In genomic region chr1:244860078-244860477, GRCh38 we compare ENCODE assay signal across 12 cellular contexts. TPM values are rescaled to one million over a fixed set of nuclear protein-coding genes. Genes with fewer than 3 reads are reported as not detected.
A peak's percentile ranks its signal among the peaks of the same experiment; 100 is the strongest.
DNase-seq lines count a peak whose midpoint lies in the region; ATAC-seq and TF ChIP-seq lines count a peak whose summit lies in the region.
"Had no signal": no experiment of that assay in that cellular context is flagged by ENCODE, and none has a peak within 500 bp of the region (broad histone marks: within the 10 kb centered on the region; RNA-seq: fewer than 3 reads in every experiment).

No MANE protein-coding gene starts in this region.

- peaks cover 0 to 3% (median 0%) of the 10 kb centered on the region in 5 donors for H3K27me3 Mint-ChIP-seq in naive thymus-derived CD4-positive, alpha-beta T cell

- no peak for TF ChIP-seq CTCF in breast epithelium (IDR thresholded peaks at IDR 0.05)
- TF ChIP-seq CTCF in vagina (IDR thresholded peaks at IDR 0.05): no peak

- peak overlapping the region; percentile 83 to 99 (median 97) for H3K4me3 Mint-ChIP-seq in naive thymus-derived CD4-positive, alpha-beta T cell

- H3K9me3 Mint-ChIP-seq in naive thymus-derived CD4-positive, alpha-beta T cell: peaks cover 0 to 13% (median 0%) of the 10 kb centered on the region in 11 donors

- H3K4me2 ChIP-seq in BLaER1 treated with 17β-estradiol and CSF1 and Interleukin-3, amounts not matched to agents 10 nM and 100 nM: peak overlapping the region; percentile 83 to 97 (median 93)

- peaks cover 58 to 79% (median 76%) of the 10 kb centered on the region in 7 donors for H3K4me1 Mint-ChIP-seq in naive thymus-derived CD4-positive, alpha-beta T cell

- no peak for ATAC-seq in naive thymus-derived CD4-positive, alpha-beta T cell

- H3K9ac ChIP-seq in BLaER1 treated with 17β-estradiol and CSF1 and Interleukin-3, amounts not matched to agents 10 nM and 100 nM: peak overlapping the region; percentile 99 to 100 (median 100); a peak in 20 of 22 replicates
- H3K9ac ChIP-seq in HUES64 (ENCODE audit: low read depth, low read length): peak overlapping the region; percentile 99; the same call in 1 of the 2 replicates

- peak overlapping the region in 3 of 11 experiments; percentile 13 to 100 (median 25); a peak in 3 of 22 replicates for H3K27ac ChIP-seq in BLaER1 treated with 17β-estradiol and CSF1 and Interleukin-3, amounts not matched to agents 10 nM and 100 nM
- H3K27ac ChIP-seq in HUES64 (ENCODE audit: low read depth, low read length): no peak overlapping the region
- H3K27ac ChIP-seq in breast epithelium: peak overlapping the region; percentile 4 to 54
- peak overlapping the region; percentile 100 for H3K27ac ChIP-seq in naive thymus-derived CD4-positive, alpha-beta T cell (ENCODE audit: low read depth, low read length)
- H3K27ac ChIP-seq in vagina: no peak overlapping the region

- peak overlapping the region; percentile 93 to 100 (median 99); a peak in 18 of 20 replicates for H3K4me3 ChIP-seq in BLaER1 treated with 17β-estradiol and CSF1 and Interleukin-3, amounts not matched to agents 10 nM and 100 nM
- H3K4me3 ChIP-seq in HUES64 (ENCODE audit: low read length) (peak overlapping the region; percentile 97), breast epithelium (peak overlapping the region; percentile 5 to 99 (median 99)), vagina (peak overlapping the region in 1 of 2 donors; percentile 1)
- peak overlapping the region; percentile 78 for H3K4me3 ChIP-seq in naive thymus-derived CD4-positive, alpha-beta T cell (ENCODE audit: low read length)

- peaks cover 77 to 86% (median 78%) of the 10 kb centered on the region in 11 experiments for H4K20me1 ChIP-seq in BLaER1 treated with 17β-estradiol and CSF1 and Interleukin-3, amounts not matched to agents 10 nM and 100 nM

- no peaks in the 10 kb centered on the region for H3K27me3 ChIP-seq in BLaER1 treated with 17β-estradiol and CSF1 and Interleukin-3, amounts not matched to agents 10 nM and 100 nM
- no peaks in the 10 kb centered on the region for H3K27me3 ChIP-seq in HUES64 (ENCODE audit: insufficient read depth, low read length)
- no peaks in the 10 kb centered on the region for H3K27me3 ChIP-seq in breast epithelium
- no peaks in the 10 kb centered on the region for H3K27me3 ChIP-seq in naive thymus-derived CD4-positive, alpha-beta T cell (ENCODE audit: control insufficient read depth in 2 of 2, insufficient read depth in 2 of 2, low read length in 2 of 2)
- H3K27me3 ChIP-seq in vagina: no peaks in the 10 kb centered on the region
- H3K27me3 ChIP-seq: Peyer's patch had no signal

- peaks cover 16 to 66% (median 58%) of the 10 kb centered on the region in 5 donors for H3K36me3 Mint-ChIP-seq in naive thymus-derived CD4-positive, alpha-beta T cell

- H3K27ac Mint-ChIP-seq in naive thymus-derived CD4-positive, alpha-beta T cell: peak overlapping the region in 7 of 9 donors; percentile 78 to 100 (median 98)

- 93% methylated on average over 8 of the region's 9 CpGs for WGBS in HUES64

- POLR2A ChIA-PET in naive thymus-derived CD4-positive, alpha-beta T cell (lab: Charles Lee): interaction anchor here (0.7 to 30.7 kb wide), 3 partner anchors 18 to 208 kb away, joined by 3 to 1419 read pairs (median 308); partner anchors contain the start of gene COX20

- CTCF ChIA-PET in naive thymus-derived CD4-positive, alpha-beta T cell (lab: Charles Lee): interaction anchor here (1.1 to 8.7 kb wide), 2 partner anchors 23 to 57 kb away, joined by 3 to 83 read pairs; partner anchors contain the start of gene COX20

- H3K4me1 ChIP-seq in BLaER1 treated with 17β-estradiol and CSF1 and Interleukin-3, amounts not matched to agents 10 nM and 100 nM: peaks cover 57 to 69% (median 67%) of the 10 kb centered on the region in 10 experiments
- peaks cover 27% of the 10 kb centered on the region for H3K4me1 ChIP-seq in HUES64 (ENCODE audit: insufficient read depth, low read length)
- H3K4me1 ChIP-seq in breast epithelium: peaks cover 0 to 15% of the 10 kb centered on the region in 2 donors
- peaks cover 61 to 63% of the 10 kb centered on the region in 2 donors for H3K4me1 ChIP-seq in naive thymus-derived CD4-positive, alpha-beta T cell (ENCODE audit: control insufficient read depth in 2 of 2, insufficient read depth in 2 of 2, low read length in 2 of 2)
- peaks cover 67% of the 10 kb centered on the region for H3K4me1 ChIP-seq in vagina

- peaks cover 74 to 78% (median 76%) of the 10 kb centered on the region in 11 experiments for H3K36me3 ChIP-seq in BLaER1 treated with 17β-estradiol and CSF1 and Interleukin-3, amounts not matched to agents 10 nM and 100 nM
- peaks cover 77% of the 10 kb centered on the region for H3K36me3 ChIP-seq in HUES64 (ENCODE audit: insufficient read depth, low read length)
- peaks cover 15% of the 10 kb centered on the region for H3K36me3 ChIP-seq in breast epithelium
- H3K36me3 ChIP-seq in naive thymus-derived CD4-positive, alpha-beta T cell (ENCODE audit: control insufficient read depth in 2 of 3, insufficient read depth in 3 of 3, low read length in 3 of 3): peaks cover 35 to 62% (median 61%) of the 10 kb centered on the region in 3 experiments
- H3K36me3 ChIP-seq in vagina: peaks cover 0 to 59% of the 10 kb centered on the region in 2 donors

- DNase-seq in breast epithelium (ENCODE audit: low spot score in 2 of 2) (no peak), kidney tubule cell (ENCODE audit: low spot score) (no peak), NCI-H82 treated with DMSO at 0.1 percent for 48 hours (lab: John Stamatoyannopoulos, UW; ENCODE audit: unreplicated experiment) (no peak), NCI-H128 (lab: John Stamatoyannopoulos, UW; ENCODE audit: unreplicated experiment) (no peak), vagina (ENCODE audit: extremely low spot score in 2 of 2) (no peak)
- no peak for DNase-seq in naive thymus-derived CD4-positive, alpha-beta T cell
- DNase-seq: GDM1, hippocampal formation, Peyer's patch, small intestine had no signal

- intact Hi-C loops in breast epithelium (cut with DNase I; ENCODE audit: low total_unique reads) (loop anchor here (5.0 kb wide), 1 partner anchor 107 kb away; a partner anchor contains a TSS), vagina (cut with DNase I) (loop anchor here (10.0 kb wide), 1 partner anchor 815 kb away; no protein-coding TSS in a partner anchor)
- intact Hi-C loops in naive thymus-derived CD4-positive, alpha-beta T cell (cut with micrococcal nuclease): loop anchor here (10.0 kb wide), 3 partner anchors 1095 to 1635 kb away; partner anchors contain the start of genes CEP170 (in 1 of the 2) and SDCCAG8 (in 1 of the 2)

- TF ChIP-seq POLR2A in breast epithelium (IDR thresholded peaks at IDR 0.05): no peak
- TF ChIP-seq POLR2A in vagina (IDR thresholded peaks at IDR 0.05): no peak

- H3K9me3 ChIP-seq in BLaER1 treated with 17β-estradiol and CSF1 and Interleukin-3, amounts not matched to agents 10 nM and 100 nM (replicated peaks in 1 of 11): no peaks in the 10 kb centered on the region
- no peaks in the 10 kb centered on the region for H3K9me3 ChIP-seq in HUES64 (ENCODE audit: insufficient read depth, low read depth, low read length)
- H3K9me3 ChIP-seq in breast epithelium: no peaks in the 10 kb centered on the region
- H3K9me3 ChIP-seq in naive thymus-derived CD4-positive, alpha-beta T cell (ENCODE audit: control insufficient read depth in 2 of 3, low read length in 3 of 3): no peaks in the 10 kb centered on the region
- H3K9me3 ChIP-seq in vagina: no peaks in the 10 kb centered on the region
- H3K9me3 ChIP-seq: Peyer's patch had no signal

RNA-seq across cellular contexts. Expression of gene HNRNPU, which starts 4.3 kb away (rescaled TPM):
- polyA plus RNA-seq in HUES64 (2013, experiment 1 of 2): 474 TPM
- 461 TPM for polyA plus RNA-seq in HUES64 (2013, experiment 2 of 2)
- total RNA-seq in breast epithelium (100 to 1,000 TPM; 381 to 500 (median 416) TPM), vagina (293 TPM)
- 100 to 1,000 TPM; 378 to 509 (median 428) TPM for total RNA-seq in naive thymus-derived CD4-positive, alpha-beta T cell
- polyA plus RNA-seq in naive thymus-derived CD4-positive, alpha-beta T cell: 100 to 1,000 TPM; 282 to 474 TPM

RNA-seq across cellular contexts. Expression of gene COX20, which starts 24.6 kb away (rescaled TPM):
- polyA plus RNA-seq in HUES64 (2013, experiment 1 of 2): 27.5 TPM
- 27.3 TPM for polyA plus RNA-seq in HUES64 (2013, experiment 2 of 2)
- total RNA-seq in breast epithelium (10 to 100 TPM; 31.4 to 42.6 (median 35.7) TPM), vagina (24.1 TPM)
- total RNA-seq in naive thymus-derived CD4-positive, alpha-beta T cell: 10 to 100 TPM; 23.5 to 31.0 (median 27.8) TPM
- 10 to 100 TPM; 17.1 to 43.7 TPM for polyA plus RNA-seq in naive thymus-derived CD4-positive, alpha-beta T cell

Comparison
In these comparisons a context has a peak if more than half of its experiments do, and no peak if none do; other contexts are left out.
1. H3K27ac ChIP-seq: peak in breast epithelium (2 of 2) and naive thymus-derived CD4-positive, alpha-beta T cell (single experiment); none in HUES64 (single experiment) and vagina (single experiment).